ENCODE assay signal across 8 cellular contexts in genomic region chr6:148999921-149000589, GRCh38.
DNase-seq lines count a peak whose midpoint lies in the region; ATAC-seq and TF ChIP-seq lines count a peak whose summit lies in the region.

No MANE protein-coding gene starts in this region.

- H3K27ac ChIP-seq in RWPE1 (peak overlapping the region; percentile 77), epithelial cell of prostate (peak overlapping the region; percentile 33)

- H3K9me3 Mint-ChIP-seq in osteocyte (ENCODE audit: unreplicated experiment): peaks cover 18% of the 10 kb centered on the region

- TF ChIP-seq CTCF in RWPE1 (conservative IDR thresholded peaks at IDR 0.05; ENCODE audit: low read depth) (no peak), osteocyte (IDR thresholded peaks at IDR 0.05) (no peak)

- peaks cover 9% of the 10 kb centered on the region for H3K36me3 Mint-ChIP-seq in osteocyte (ENCODE audit: unreplicated experiment)

- CTCF ChIA-PET in RWPE1 (lab: Yijun Ruan, JAX): no interaction called here

- no peak for ATAC-seq in GM21737 (IDR thresholded peaks at IDR 0.05; ENCODE audit: unreplicated experiment)

- H3K4me3 Mint-ChIP-seq in osteocyte (ENCODE audit: unreplicated experiment): no peak overlapping the region

- DNase-seq in EH (ENCODE audit: low read depth): peak; percentile 96
- peak; percentile 42 for DNase-seq in RWPE1 (ENCODE audit: low spot score)
- DNase-seq in epithelial cell of prostate (ENCODE audit: low read depth, low spot score): no peak
- no peak for DNase-seq in osteocyte (ENCODE audit: extremely low spot score, unreplicated experiment)
- DNase-seq in activated gamma-delta T cell treated with Interleukin-2 at 50 U/mL for 16 hours: no peak
- DNase-seq in COR-L47 (lab: John Stamatoyannopoulos, UW): no peak
- DNase-seq in COLO829 (ENCODE audit: low spot score): no peak

- POLR2A ChIA-PET in RWPE1 (lab: Yijun Ruan, JAX; ENCODE audit: low non-redundant PET): no interaction called here

- no peaks in the 10 kb centered on the region for H3K27me3 Mint-ChIP-seq in osteocyte (ENCODE audit: unreplicated experiment)

- peaks cover 48% of the 10 kb centered on the region for H3K4me1 Mint-ChIP-seq in osteocyte (ENCODE audit: unreplicated experiment)

- H3K27ac Mint-ChIP-seq in osteocyte (ENCODE audit: unreplicated experiment): peak overlapping the region; percentile 83

Comparison
In these comparisons a context has a peak if more than half of its experiments do, and no peak if none do; other contexts are left out.
1. DNase-seq: peak in EH (single experiment) and RWPE1 (single experiment); none in epithelial cell of prostate (single experiment), osteocyte (single experiment), activated gamma-delta T cell treated with Interleukin-2 at 50 U/mL for 16 hours (single experiment), COR-L47 (single experiment) and COLO829 (single experiment).